ENCODE assay signal across 2 cellular contexts in the genomic region with DNA sequence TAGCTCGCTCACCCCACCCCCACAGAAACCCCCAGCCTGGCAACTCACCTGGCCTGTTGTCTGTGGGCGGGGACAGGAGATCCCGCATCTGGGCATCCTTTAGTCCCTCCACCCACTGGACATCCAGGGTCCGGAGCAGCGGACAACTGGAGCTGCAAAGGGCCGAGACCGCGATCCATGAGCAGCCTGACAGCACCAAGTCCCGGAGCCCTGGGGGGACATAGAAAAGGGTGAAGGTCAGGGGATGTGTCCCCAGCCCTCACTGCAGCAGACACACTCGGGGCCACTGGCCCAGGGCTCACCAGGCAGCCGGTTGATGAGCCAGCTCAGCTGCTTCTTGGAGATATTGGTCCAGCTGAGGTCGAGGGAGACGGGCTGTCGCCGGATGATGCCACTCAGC.
TF ChIP-seq lines count a peak whose summit lies in the region.

No MANE protein-coding gene starts in this region.

TF ChIP-seq in SK-N-SH, 30 proteins besides CTCF, POLR2A, EP300 and RAD21 (continued from another document):
- TF ChIP-seq, protein P1, sequence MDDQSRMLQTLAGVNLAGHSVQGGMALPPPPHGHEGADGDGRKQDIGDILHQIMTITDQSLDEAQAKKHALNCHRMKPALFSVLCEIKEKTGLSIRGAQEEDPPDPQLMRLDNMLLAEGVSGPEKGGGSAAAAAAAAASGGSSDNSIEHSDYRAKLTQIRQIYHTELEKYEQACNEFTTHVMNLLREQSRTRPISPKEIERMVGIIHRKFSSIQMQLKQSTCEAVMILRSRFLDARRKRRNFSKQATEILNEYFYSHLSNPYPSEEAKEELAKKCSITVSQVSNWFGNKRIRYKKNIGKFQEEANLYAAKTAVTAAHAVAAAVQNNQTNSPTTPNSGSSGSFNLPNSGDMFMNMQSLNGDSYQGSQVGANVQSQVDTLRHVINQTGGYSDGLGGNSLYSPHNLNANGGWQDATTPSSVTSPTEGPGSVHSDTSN (IDR thresholded peaks at IDR 0.05), result no peak
- TF ChIP-seq FOSL2 (IDR thresholded peaks at IDR 0.05; ENCODE audit: borderline replicate concordance, low read depth) (no peak), FOXJ3 (CRISPR knock-in tag; IDR thresholded peaks at IDR 0.05) (no peak), POLR2AphosphoS5 (IDR thresholded peaks at IDR 0.05; ENCODE audit: low read depth, low read length) (no peak), TCF12 (IDR thresholded peaks at IDR 0.05) (no peak)
- TF ChIP-seq, protein P2, sequence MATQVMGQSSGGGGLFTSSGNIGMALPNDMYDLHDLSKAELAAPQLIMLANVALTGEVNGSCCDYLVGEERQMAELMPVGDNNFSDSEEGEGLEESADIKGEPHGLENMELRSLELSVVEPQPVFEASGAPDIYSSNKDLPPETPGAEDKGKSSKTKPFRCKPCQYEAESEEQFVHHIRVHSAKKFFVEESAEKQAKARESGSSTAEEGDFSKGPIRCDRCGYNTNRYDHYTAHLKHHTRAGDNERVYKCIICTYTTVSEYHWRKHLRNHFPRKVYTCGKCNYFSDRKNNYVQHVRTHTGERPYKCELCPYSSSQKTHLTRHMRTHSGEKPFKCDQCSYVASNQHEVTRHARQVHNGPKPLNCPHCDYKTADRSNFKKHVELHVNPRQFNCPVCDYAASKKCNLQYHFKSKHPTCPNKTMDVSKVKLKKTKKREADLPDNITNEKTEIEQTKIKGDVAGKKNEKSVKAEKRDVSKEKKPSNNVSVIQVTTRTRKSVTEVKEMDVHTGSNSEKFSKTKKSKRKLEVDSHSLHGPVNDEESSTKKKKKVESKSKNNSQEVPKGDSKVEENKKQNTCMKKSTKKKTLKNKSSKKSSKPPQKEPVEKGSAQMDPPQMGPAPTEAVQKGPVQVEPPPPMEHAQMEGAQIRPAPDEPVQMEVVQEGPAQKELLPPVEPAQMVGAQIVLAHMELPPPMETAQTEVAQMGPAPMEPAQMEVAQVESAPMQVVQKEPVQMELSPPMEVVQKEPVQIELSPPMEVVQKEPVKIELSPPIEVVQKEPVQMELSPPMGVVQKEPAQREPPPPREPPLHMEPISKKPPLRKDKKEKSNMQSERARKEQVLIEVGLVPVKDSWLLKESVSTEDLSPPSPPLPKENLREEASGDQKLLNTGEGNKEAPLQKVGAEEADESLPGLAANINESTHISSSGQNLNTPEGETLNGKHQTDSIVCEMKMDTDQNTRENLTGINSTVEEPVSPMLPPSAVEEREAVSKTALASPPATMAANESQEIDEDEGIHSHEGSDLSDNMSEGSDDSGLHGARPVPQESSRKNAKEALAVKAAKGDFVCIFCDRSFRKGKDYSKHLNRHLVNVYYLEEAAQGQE (IDR thresholded peaks at IDR 0.05; ENCODE audit: low read depth, low read length), result no peak
- TF ChIP-seq, protein P3, sequence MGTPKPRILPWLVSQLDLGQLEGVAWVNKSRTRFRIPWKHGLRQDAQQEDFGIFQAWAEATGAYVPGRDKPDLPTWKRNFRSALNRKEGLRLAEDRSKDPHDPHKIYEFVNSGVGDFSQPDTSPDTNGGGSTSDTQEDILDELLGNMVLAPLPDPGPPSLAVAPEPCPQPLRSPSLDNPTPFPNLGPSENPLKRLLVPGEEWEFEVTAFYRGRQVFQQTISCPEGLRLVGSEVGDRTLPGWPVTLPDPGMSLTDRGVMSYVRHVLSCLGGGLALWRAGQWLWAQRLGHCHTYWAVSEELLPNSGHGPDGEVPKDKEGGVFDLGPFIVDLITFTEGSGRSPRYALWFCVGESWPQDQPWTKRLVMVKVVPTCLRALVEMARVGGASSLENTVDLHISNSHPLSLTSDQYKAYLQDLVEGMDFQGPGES (IDR thresholded peaks at IDR 0.05; ENCODE audit: low read depth, low read length), result no peak

TF ChIP-seq in SK-N-SH treated with all-trans-retinoic acid at 6 μM for 48 hours, 23 proteins besides CTCF, POLR2A, EP300 and RAD21 (continued from another document):
- TF ChIP-seq, protein P4, sequence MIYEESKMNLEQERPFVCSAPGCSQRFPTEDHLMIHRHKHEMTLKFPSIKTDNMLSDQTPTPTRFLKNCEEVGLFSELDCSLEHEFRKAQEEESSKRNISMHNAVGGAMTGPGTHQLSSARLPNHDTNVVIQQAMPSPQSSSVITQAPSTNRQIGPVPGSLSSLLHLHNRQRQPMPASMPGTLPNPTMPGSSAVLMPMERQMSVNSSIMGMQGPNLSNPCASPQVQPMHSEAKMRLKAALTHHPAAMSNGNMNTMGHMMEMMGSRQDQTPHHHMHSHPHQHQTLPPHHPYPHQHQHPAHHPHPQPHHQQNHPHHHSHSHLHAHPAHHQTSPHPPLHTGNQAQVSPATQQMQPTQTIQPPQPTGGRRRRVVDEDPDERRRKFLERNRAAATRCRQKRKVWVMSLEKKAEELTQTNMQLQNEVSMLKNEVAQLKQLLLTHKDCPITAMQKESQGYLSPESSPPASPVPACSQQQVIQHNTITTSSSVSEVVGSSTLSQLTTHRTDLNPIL (CRISPR knock-in tag; IDR thresholded peaks at IDR 0.05; ENCODE audit: low read depth), result no peak
